ENCODE assay signal across 9 cellular contexts in genomic region chr16:55543470-55543869, GRCh38. TPM values are rescaled to one million over a fixed set of nuclear protein-coding genes. Genes with fewer than 3 reads are reported as not detected.
A peak's percentile ranks its signal among the peaks of the same experiment; 100 is the strongest.
DNase-seq lines count a peak whose midpoint lies in the region; ATAC-seq and TF ChIP-seq lines count a peak whose summit lies in the region.
"Had no signal": no experiment of that assay in that cellular context is flagged by ENCODE, and none has a peak within 500 bp of the region (broad histone marks: within the 10 kb centered on the region; RNA-seq: fewer than 3 reads in every experiment).

No MANE protein-coding gene starts in this region.

- intact Hi-C loops in lower leg skin (cut with DNase I; ENCODE audit: low total_unique reads) = loop anchor here (5.0 kb wide), 2 partner anchors 76 to 154 kb away; no protein-coding TSS in a partner anchor

- H3K4me2 ChIP-seq in osteoblast (ENCODE audit: insufficient read depth, low read length) = no peak overlapping the region

- H3K79me2 ChIP-seq in osteoblast (ENCODE audit: insufficient read depth, low read length) = no peaks in the 10 kb centered on the region

- ATAC-seq in GM21717 (IDR thresholded peaks at IDR 0.05; ENCODE audit: unreplicated experiment) = no peak
- ATAC-seq: WTC11 had no signal

- no peaks in the 10 kb centered on the region for H3K9me3 ChIP-seq in osteoblast (ENCODE audit: low read depth, low read length)

- 14 to 15% methylated on average over 2 of the region's 2 CpGs for WGBS in lower leg skin, 2 donors

- TF ChIP-seq CTCF in epithelial cell of proximal tubule (conservative IDR thresholded peaks at IDR 0.05; ENCODE audit: low read depth, low read length) = peak; percentile 47
- peak; percentile 41 for TF ChIP-seq CTCF in osteoblast (IDR thresholded peaks at IDR 0.05; ENCODE audit: extremely low read depth, low read depth, low read length)
- no peak for TF ChIP-seq CTCF in lower leg skin (IDR thresholded peaks at IDR 0.05)

- DNase-seq in DMS153 treated with DMSO at 0.1 percent for 48 hours (lab: John Stamatoyannopoulos, UW; ENCODE audit: unreplicated experiment) (peak; percentile 19), NCI-H82 treated with DMSO at 0.1 percent for 48 hours (lab: John Stamatoyannopoulos, UW; ENCODE audit: unreplicated experiment) (peak; percentile 4), epithelial cell of proximal tubule (ENCODE audit: low read depth) (no peak), osteoblast (ENCODE audit: insufficient read length, low spot score, missing footprints) (no peak), lower leg skin (ENCODE audit: low spot score in 2 of 2) (no peak), NCI-H2081 treated with DMSO at 0.1 percent for 48 hours (lab: John Stamatoyannopoulos, UW) (no peak)
- DNase-seq in activated CD4-positive, alpha-beta T cell treated with anti-CD3 and anti-CD28 coated beads, Interleukin-2, amount 50 U/mL, for 1 hour = no peak

- no peak overlapping the region for H3K27ac ChIP-seq in osteoblast (ENCODE audit: low read depth, low read length)

- H2AFZ ChIP-seq in osteoblast (ENCODE audit: low read length) = no peak overlapping the region

- peaks cover 19% of the 10 kb centered on the region for H3K36me3 ChIP-seq in osteoblast (ENCODE audit: insufficient read depth, low read length)

- no peaks in the 10 kb centered on the region for H4K20me1 ChIP-seq in osteoblast (ENCODE audit: insufficient read depth, low read length)

- peaks cover 13% of the 10 kb centered on the region for H3K4me1 ChIP-seq in osteoblast (ENCODE audit: insufficient read depth, low read length)

- no peaks in the 10 kb centered on the region for H3K27me3 ChIP-seq in osteoblast (ENCODE audit: insufficient read depth, low read length)

- no peak for TF ChIP-seq POLR2A in lower leg skin (IDR thresholded peaks at IDR 0.05)

- H3K4me3 ChIP-seq in epithelial cell of proximal tubule (ENCODE audit: low read depth, low read length) = no peak overlapping the region
- H3K4me3 ChIP-seq in osteoblast (ENCODE audit: insufficient read depth, low read length) = no peak overlapping the region
- H3K4me3 ChIP-seq in lower leg skin (ENCODE audit: low read depth, poor library complexity, severe bottlenecking) = no peak overlapping the region

RNA-seq across cellular contexts. Expression of gene CAPNS2, which starts 23.0 kb away (rescaled TPM):
- total RNA-seq in epithelial cell of proximal tubule (not detected in 2 replicates), osteoblast (1.1 and 2.1 TPM in 2 replicates), lower leg skin (100 to 1,000 TPM; 139 to 168 (median 163) TPM)

RNA-seq across cellular contexts. Expression of gene LPCAT2, which starts 34.6 kb away (rescaled TPM):
- total RNA-seq in epithelial cell of proximal tubule = 3.7 and 7.5 TPM in 2 replicates
- total RNA-seq in osteoblast = 19.4 and 23.5 TPM in 2 replicates
- 10 to 100 TPM; 16.9 to 36.9 (median 25.4) TPM for total RNA-seq in lower leg skin

Comparison
In these comparisons a context has a peak if more than half of its experiments do, and no peak if none do; other contexts are left out.
1. DNase-seq: peak in DMS153 treated with DMSO at 0.1 percent for 48 hours (single experiment) and NCI-H82 treated with DMSO at 0.1 percent for 48 hours (single experiment); none in epithelial cell of proximal tubule (single experiment), osteoblast (single experiment), lower leg skin (0 of 2), activated CD4-positive, alpha-beta T cell treated with anti-CD3 and anti-CD28 coated beads, Interleukin-2, amount 50 U/mL, for 1 hour (single experiment) and NCI-H2081 treated with DMSO at 0.1 percent for 48 hours (single experiment).
2. CTCF ChIP-seq: peak in epithelial cell of proximal tubule (single experiment) and osteoblast (single experiment); none in lower leg skin (0 of 3).
3. RNA of gene CAPNS2, which starts 23.0 kb away (total RNA-seq): 139 to 168 TPM in lower leg skin; 1.1 to 2.1 TPM in osteoblast and not detected in epithelial cell of proximal tubule; every median in the first group is over 10 times any median in the second.